ENCODE assay signal across 17 cellular contexts in the genomic region with DNA sequence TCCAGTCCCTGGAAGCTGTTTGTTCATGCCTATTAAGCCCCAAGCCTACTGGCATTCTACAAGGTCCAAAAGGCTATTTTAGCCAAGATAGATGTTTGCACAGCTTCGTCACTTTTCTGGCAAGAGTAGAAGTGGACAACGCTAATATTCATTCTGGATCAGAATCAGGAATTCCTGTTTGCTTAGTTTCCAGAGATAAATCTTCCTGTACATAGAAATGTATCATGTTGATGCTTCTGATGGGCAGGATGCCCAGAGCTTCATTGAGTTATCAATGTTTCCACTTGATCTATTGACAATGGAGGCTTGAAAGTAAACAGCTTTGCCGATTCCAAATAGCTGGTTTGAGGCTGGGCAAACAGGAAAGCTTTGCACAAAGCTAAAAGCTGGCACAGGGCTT.
A peak's percentile ranks its signal among the peaks of the same experiment; 100 is the strongest.
DNase-seq lines count a peak whose midpoint lies in the region; ATAC-seq and TF ChIP-seq lines count a peak whose summit lies in the region.
"Had no signal": no experiment of that assay in that cellular context is flagged by ENCODE, and none has a peak within 500 bp of the region (broad histone marks: within the 10 kb centered on the region; RNA-seq: fewer than 3 reads in every experiment).

No MANE protein-coding gene starts in this region.

- peak overlapping the region; percentile 57 for H3K27ac ChIP-seq in VCaP
- no peak overlapping the region for H3K27ac ChIP-seq in colonic mucosa
- H3K27ac ChIP-seq: SK-N-MC had no signal

- no peaks in the 10 kb centered on the region for H3K27me3 ChIP-seq in colonic mucosa
- H3K27me3 ChIP-seq: sigmoid colon had no signal

- TF ChIP-seq CTCF in VCaP (conservative IDR thresholded peaks at IDR 0.05) (no peak), omental fat pad (IDR thresholded peaks at IDR 0.05) (no peak), colonic mucosa (IDR thresholded peaks at IDR 0.05) (no peak)

- H3K9ac ChIP-seq in colonic mucosa (ENCODE audit: low read depth in 2 of 2, low read length in 2 of 2): no peak overlapping the region

- intact Hi-C loops in colonic mucosa (cut with DNase I): no loop called here

- no peaks in the 10 kb centered on the region for H3K4me1 ChIP-seq in colonic mucosa
- H3K4me1 ChIP-seq: sigmoid colon had no signal

- peak; percentile 96 for DNase-seq in DMS53 (lab: John Stamatoyannopoulos, UW)
- DNase-seq in NCI-H2081 (lab: John Stamatoyannopoulos, UW): peak; percentile 90 to 99
- DNase-seq in omental fat pad (ENCODE audit: low spot score): peak; percentile 23
- DNase-seq in colonic mucosa: no peak
- DNase-seq in effector CD8-positive, alpha-beta T cell (lab: John Stamatoyannopoulos, UW): no peak
- no peak for DNase-seq in stimulated activated CD4-positive, alpha-beta T cell treated with anti-CD3 and anti-CD28 coated beads, Interleukin-4, amount 100 ng/mL, for 24 hours
- DNase-seq in NK-92 treated with Interleukin-12 subunit alpha and Interleukin-12 subunit beta, amount 100 ng/mL, for 24 hours (lab: John Stamatoyannopoulos, UW): no peak
- DNase-seq: activated CD4-positive, alpha-beta T cell treated with anti-CD3 and anti-CD28 coated beads, Interleukin-2, amount 50 U/mL, for 4 hours; activated T-cell treated with anti-CD3 and anti-CD28 coated beads, Interleukin-2, amount 50 U/mL, for 24 hours; AML-193; effector memory CD4-positive, alpha-beta T cell; islet precursor cell; mesendoderm; sigmoid colon; stimulated activated CD4-positive, alpha-beta T cell treated with anti-CD3 and anti-CD28 coated beads, Interleukin-2, amount 100 ng/mL, for 24 hours had no signal

- no peak overlapping the region for H3K4me3 ChIP-seq in colonic mucosa
- H3K4me3 ChIP-seq: sigmoid colon, SK-N-MC had no signal

- ATAC-seq in omental fat pad (ENCODE audit: low FRiP score): peak; percentile 77

- no peaks in the 10 kb centered on the region for H3K9me3 ChIP-seq in colonic mucosa
- H3K9me3 ChIP-seq: sigmoid colon had no signal

- no peaks in the 10 kb centered on the region for H3K36me3 ChIP-seq in colonic mucosa
- H3K36me3 ChIP-seq: sigmoid colon had no signal

Comparison
In these comparisons a context has a peak if more than half of its experiments do, and no peak if none do; other contexts are left out.
1. DNase-seq: peak in DMS53 (single experiment), NCI-H2081 (2 of 2) and omental fat pad (single experiment); none in colonic mucosa (single experiment), effector CD8-positive, alpha-beta T cell (single experiment), stimulated activated CD4-positive, alpha-beta T cell treated with anti-CD3 and anti-CD28 coated beads, Interleukin-4, amount 100 ng/mL, for 24 hours (single experiment) and NK-92 treated with Interleukin-12 subunit alpha and Interleukin-12 subunit beta, amount 100 ng/mL, for 24 hours (single experiment).